In genomic region chr2:99572798-99573197, GRCh38 we compare ENCODE assay signal across 1 cellular context.
TF ChIP-seq lines count a peak whose summit lies in the region.

No MANE protein-coding gene starts in this region.

TF ChIP-seq in GM23338, 12 proteins besides CTCF, POLR2A, EP300 and RAD21 (continued from another document):
- TF ChIP-seq REST (IDR thresholded peaks at IDR 0.05; ENCODE audit: unreplicated experiment), result no peak
